8 cellular contexts compared by ENCODE assay signal in genomic region chr20:41249781-41250281, GRCh38.
DNase-seq lines count a peak whose midpoint lies in the region; ATAC-seq and TF ChIP-seq lines count a peak whose summit lies in the region.

No MANE protein-coding gene starts in this region.

- ATAC-seq in left lobe of liver = peak; percentile 12
- ATAC-seq in HG03442 (IDR thresholded peaks at IDR 0.05; ENCODE audit: unreplicated experiment) = no peak
- ATAC-seq in HG02938 (IDR thresholded peaks at IDR 0.05; ENCODE audit: unreplicated experiment) = no peak
- no peak for ATAC-seq in HG02852 (IDR thresholded peaks at IDR 0.05; ENCODE audit: unreplicated experiment)

- TF ChIP-seq CTCF in cardiac fibroblast (IDR thresholded peaks at IDR 0.05; ENCODE audit: low read depth, low read length) (peak; percentile 35), type B pancreatic cell (conservative IDR thresholded peaks at IDR 0.05) (peak; percentile 64)

- peaks cover 31% of the 10 kb centered on the region for H3K4me1 Mint-ChIP-seq in type B pancreatic cell (ENCODE audit: unreplicated experiment)

- H3K9me3 Mint-ChIP-seq in type B pancreatic cell = no peaks in the 10 kb centered on the region

- H3K27ac Mint-ChIP-seq in type B pancreatic cell = peak overlapping the region; percentile 33

- H3K4me3 ChIP-seq in cardiac fibroblast (replicated peaks in 1 of 2; ENCODE audit: low read depth in 2 of 2, low read length in 2 of 2) = no peak overlapping the region

- H3K36me3 Mint-ChIP-seq in type B pancreatic cell = no peaks in the 10 kb centered on the region

- DNase-seq in Caki2 (ENCODE audit: low read depth) = peak; percentile 84
- peak; percentile 75 for DNase-seq in M059J (ENCODE audit: low read depth)
- DNase-seq in cardiac fibroblast (ENCODE audit: low read depth in 2 of 2) = peak; percentile 78 to 79
- no peak for DNase-seq in left lobe of liver (ENCODE audit: low spot score)
- DNase-seq in type B pancreatic cell (ENCODE audit: extremely low spot score, unreplicated experiment) = no peak

- H3K27me3 Mint-ChIP-seq in type B pancreatic cell = no peaks in the 10 kb centered on the region

- in situ Hi-C loops in Caki2 (cut with HindIII; ENCODE audit: low pct_unique_long_range_greater_than_20kb, low sequenced_read_pairs) = no loop called here

- H3K4me3 Mint-ChIP-seq in type B pancreatic cell = no peak overlapping the region

Comparison
In these comparisons a context has a peak if more than half of its experiments do, and no peak if none do; other contexts are left out.
1. DNase-seq: peak in Caki2 (single experiment), M059J (single experiment) and cardiac fibroblast (2 of 2); none in left lobe of liver (single experiment) and type B pancreatic cell (single experiment).